In genomic region chr17:80593171-80593570, GRCh38 we compare ENCODE assay signal across 25 cellular contexts.
"Had no signal": no experiment of that assay in that cellular context is flagged by ENCODE, and none has a peak within 500 bp of the region (broad histone marks: within the 10 kb centered on the region; RNA-seq: fewer than 3 reads in every experiment).

No MANE protein-coding gene starts in this region.

- H3K36me3 ChIP-seq: brain microvascular endothelial cell had no signal

- ATAC-seq: effector memory CD8-positive, alpha-beta T cell; esophagus mucosa; T-helper 17 cell; WTC11 had no signal

- H3K27ac ChIP-seq: brain microvascular endothelial cell had no signal

- DNase-seq: activated CD4-positive, alpha-beta memory T cell treated with anti-CD3 and anti-CD28 coated beads, Interleukin-2, amount 10 ng/mL, durations not matched to agents 7 days and 5 days; activated CD4-positive, alpha-beta T cell treated with anti-CD3 and anti-CD28 coated beads for 1 hour; activated CD4-positive, alpha-beta T cell treated with anti-CD3 and anti-CD28 coated beads for 4 hours; activated CD4-positive, alpha-beta T cell treated with anti-CD3 and anti-CD28 coated beads, Interleukin-2, amount 10 ng/mL, durations not matched to agents 7 days and 5 days; activated CD4-positive, alpha-beta T cell treated with anti-CD3 and anti-CD28 coated beads, Interleukin-2, amount 50 U/mL, for 4 hours; activated effector memory CD4-positive, alpha-beta T cell treated with anti-CD3 and anti-CD28 coated beads, Interleukin-2, amount 50 U/mL, for 16 hours; activated naive CD4-positive, alpha-beta T cell treated with anti-CD3 and anti-CD28 coated beads for 36 hours; activated T-cell treated with anti-CD3 and anti-CD28 coated beads, Interleukin-2, amount 50 U/mL, for 1 hour; amniotic stem cell; anterior cingulate cortex; brain microvascular endothelial cell; caudate nucleus; cortex of kidney; dermis blood vessel endothelial cell; effector CD4-positive, alpha-beta T cell; effector memory CD8-positive, alpha-beta T cell; foreskin fibroblast; T-helper 1 cell; T-helper 17 cell; T1000 had no signal

- H3K27me3 ChIP-seq: brain microvascular endothelial cell had no signal

- FAIRE-seq: astrocyte, colon, frontal cortex had no signal
